ENCODE assay signal across 12 cellular contexts in genomic region chr4:67714248-67714583, GRCh38. TPM values are rescaled to one million over a fixed set of nuclear protein-coding genes. Genes with fewer than 3 reads are reported as not detected.
A peak's percentile ranks its signal among the peaks of the same experiment; 100 is the strongest.
DNase-seq lines count a peak whose midpoint lies in the region; ATAC-seq, FAIRE-seq and TF ChIP-seq lines count a peak whose summit lies in the region.
"Had no signal": no experiment of that assay in that cellular context is flagged by ENCODE, and none has a peak within 500 bp of the region (broad histone marks: within the 10 kb centered on the region; RNA-seq: fewer than 3 reads in every experiment).

No MANE protein-coding gene starts in this region.

- H3K18ac ChIP-seq in neuronal stem cell (ENCODE audit: low read length) = no peak overlapping the region

- H3K4me1 Mint-ChIP-seq in activated CD8-positive, alpha-beta memory T cell treated with anti-CD3 and anti-CD28 coated beads, Interleukin-2, amount 10 ng/mL, durations not matched to agents 7 days and 5 days = peaks cover 16% of the 10 kb centered on the region
- peaks cover 33% of the 10 kb centered on the region for H3K4me1 Mint-ChIP-seq in activated T-cell treated with anti-CD3 and anti-CD28 coated beads, Interleukin-2, amount 50 U/mL, for 72 hours (ENCODE audit: low read depth)
- H3K4me1 Mint-ChIP-seq in stimulated activated effector memory CD8-positive, alpha-beta T cell treated with anti-CD3 and anti-CD28 coated beads, Interleukin-12 subunit alpha, Interleukin-12 subunit beta, amount 100 ng/mL, for 72 hours = peaks cover 28% of the 10 kb centered on the region

- H3K4me3 ChIP-seq in neuronal stem cell (ENCODE audit: low read length in 2 of 2) = no peak overlapping the region
- H3K4me3 ChIP-seq: cardiac muscle cell had no signal

- no peak for DNase-seq in activated CD8-positive, alpha-beta memory T cell treated with anti-CD3 and anti-CD28 coated beads, Interleukin-2, amount 10 ng/mL, durations not matched to agents 7 days and 5 days
- DNase-seq in activated CD8-positive, alpha-beta memory T cell treated with anti-CD3 and anti-CD28 coated beads, Interleukin-2, amount 50 U/mL, for 48 hours = no peak
- peak; percentile 26 to 32 for DNase-seq in activated T-cell treated with anti-CD3 and anti-CD28 coated beads, Interleukin-2, amount 50 U/mL, for 72 hours
- DNase-seq in stimulated activated effector memory CD8-positive, alpha-beta T cell treated with anti-CD3 and anti-CD28 coated beads, Interleukin-12 subunit alpha, Interleukin-12 subunit beta, amount 100 ng/mL, for 72 hours (ENCODE audit: low spot score in 2 of 2) = no peak
- DNase-seq in neuronal stem cell (ENCODE audit: low spot score) = no peak
- no peak for DNase-seq in NCI-H128 (lab: John Stamatoyannopoulos, UW; ENCODE audit: unreplicated experiment)
- no peak for DNase-seq in H54 (ENCODE audit: insufficient read length, low spot score)
- DNase-seq: AML-193, MM.1S, retina had no signal

- H3K4me2 ChIP-seq in neuronal stem cell (ENCODE audit: insufficient read depth, low read length, poor library complexity, severe bottlenecking) = no peak overlapping the region

- H2BK15ac ChIP-seq in neuronal stem cell (ENCODE audit: low read length) = no peak overlapping the region

- peak overlapping the region; percentile 39 for H3K27ac Mint-ChIP-seq in activated CD8-positive, alpha-beta memory T cell treated with anti-CD3 and anti-CD28 coated beads, Interleukin-2, amount 10 ng/mL, durations not matched to agents 7 days and 5 days
- H3K27ac Mint-ChIP-seq in activated T-cell treated with anti-CD3 and anti-CD28 coated beads, Interleukin-2, amount 50 U/mL, for 72 hours = peak overlapping the region; percentile 51
- H3K27ac Mint-ChIP-seq in stimulated activated effector memory CD8-positive, alpha-beta T cell treated with anti-CD3 and anti-CD28 coated beads, Interleukin-12 subunit alpha, Interleukin-12 subunit beta, amount 100 ng/mL, for 72 hours = peak overlapping the region; percentile 37

- H3K27ac ChIP-seq in neuronal stem cell (replicated peaks; ENCODE audit: low read length) = no peak overlapping the region
- H3K27ac ChIP-seq: cardiac muscle cell had no signal

- no CpG with 5 or more reads among the region's 1 CpG for WGBS in neuronal stem cell (ENCODE audit: extremely low coverage in 2 of 2, insufficient read length in 2 of 2, insufficient replicate concordance in 1 of 2), 2 donors

- H4K91ac ChIP-seq in neuronal stem cell (ENCODE audit: low read depth, low read length, poor library complexity) = no peak overlapping the region

- H2AK5ac ChIP-seq in neuronal stem cell (ENCODE audit: low read depth, low read length) = no peak overlapping the region

- ATAC-seq in activated CD8-positive, alpha-beta memory T cell treated with anti-CD3 and anti-CD28 coated beads, Interleukin-2, amount 10 ng/mL, durations not matched to agents 7 days and 5 days = no peak
- ATAC-seq in HG02852 (IDR thresholded peaks at IDR 0.05; ENCODE audit: unreplicated experiment) = peak; percentile 74
- ATAC-seq in activated T-cell treated with anti-CD3 and anti-CD28 coated beads, Interleukin-2, amount 50 U/mL, for 72 hours (replicated peaks in 1 of 2) = peak; percentile 83 to 87
- peak; percentile 83 for ATAC-seq in stimulated activated effector memory CD8-positive, alpha-beta T cell treated with anti-CD3 and anti-CD28 coated beads, Interleukin-12 subunit alpha, Interleukin-12 subunit beta, amount 100 ng/mL, for 72 hours

- H3K9me3 ChIP-seq in neuronal stem cell (replicated peaks in 1 of 2; ENCODE audit: control insufficient read depth in 2 of 2, insufficient read depth in 1 of 2, low read depth in 1 of 2, low read length in 2 of 2) = no peaks in the 10 kb centered on the region

- no peak for TF ChIP-seq POLR2A in H54 (IDR thresholded peaks at IDR 0.05; ENCODE audit: low read depth, low read length)

- H2BK12ac ChIP-seq in neuronal stem cell (ENCODE audit: low read length) = no peak overlapping the region

- H3K23ac ChIP-seq in neuronal stem cell (ENCODE audit: low read depth, low read length, poor library complexity) = no peak overlapping the region

- H3K27me3 Mint-ChIP-seq in activated CD8-positive, alpha-beta memory T cell treated with anti-CD3 and anti-CD28 coated beads, Interleukin-2, amount 10 ng/mL, durations not matched to agents 7 days and 5 days = no peaks in the 10 kb centered on the region
- H3K27me3 Mint-ChIP-seq in activated T-cell treated with anti-CD3 and anti-CD28 coated beads, Interleukin-2, amount 50 U/mL, for 72 hours (ENCODE audit: low read depth) = no peaks in the 10 kb centered on the region

- H4K8ac ChIP-seq in neuronal stem cell (ENCODE audit: low read depth, low read length) = no peak overlapping the region

- H3K4me1 ChIP-seq in neuronal stem cell (ENCODE audit: control insufficient read depth in 2 of 2, insufficient read depth in 1 of 2, low read depth in 1 of 2, low read length in 2 of 2) = peaks cover 9 to 13% of the 10 kb centered on the region in 2 donors

- H3K36me3 ChIP-seq in neuronal stem cell (replicated peaks in 1 of 2; ENCODE audit: control insufficient read depth in 2 of 2, insufficient read depth in 2 of 2, low read length in 2 of 2) = no peaks in the 10 kb centered on the region
- H3K36me3 ChIP-seq: cardiac muscle cell had no signal

- H3K9ac ChIP-seq in neuronal stem cell (ENCODE audit: low read depth, low read length, poor library complexity) = no peak overlapping the region

- peaks cover 4% of the 10 kb centered on the region for H3K79me1 ChIP-seq in neuronal stem cell (ENCODE audit: low read depth, low read length)

- H2BK5ac ChIP-seq in neuronal stem cell (ENCODE audit: low read length) = no peak overlapping the region

- H3K4me3 Mint-ChIP-seq in activated CD8-positive, alpha-beta memory T cell treated with anti-CD3 and anti-CD28 coated beads, Interleukin-2, amount 10 ng/mL, durations not matched to agents 7 days and 5 days = no peak overlapping the region
- peak overlapping the region; percentile 1 to 7 for H3K4me3 Mint-ChIP-seq in activated T-cell treated with anti-CD3 and anti-CD28 coated beads, Interleukin-2, amount 50 U/mL, for 72 hours
- no peak overlapping the region for H3K4me3 Mint-ChIP-seq in stimulated activated effector memory CD8-positive, alpha-beta T cell treated with anti-CD3 and anti-CD28 coated beads, Interleukin-12 subunit alpha, Interleukin-12 subunit beta, amount 100 ng/mL, for 72 hours

- no peak overlapping the region for H2BK120ac ChIP-seq in neuronal stem cell (ENCODE audit: low read depth, low read length)

- no peak overlapping the region for H2AFZ ChIP-seq in neuronal stem cell (ENCODE audit: low read length)

- H3K9me3 Mint-ChIP-seq in activated CD8-positive, alpha-beta memory T cell treated with anti-CD3 and anti-CD28 coated beads, Interleukin-2, amount 10 ng/mL, durations not matched to agents 7 days and 5 days (ENCODE audit: low read depth) = no peaks in the 10 kb centered on the region
- no peaks in the 10 kb centered on the region for H3K9me3 Mint-ChIP-seq in activated T-cell treated with anti-CD3 and anti-CD28 coated beads, Interleukin-2, amount 50 U/mL, for 72 hours
- H3K9me3 Mint-ChIP-seq in stimulated activated effector memory CD8-positive, alpha-beta T cell treated with anti-CD3 and anti-CD28 coated beads, Interleukin-12 subunit alpha, Interleukin-12 subunit beta, amount 100 ng/mL, for 72 hours = no peaks in the 10 kb centered on the region

- no peak for FAIRE-seq in H54 (lab: Jason Lieb, UNC)

- H3K27me3 ChIP-seq in neuronal stem cell (ENCODE audit: control insufficient read depth in 3 of 3, insufficient read depth in 3 of 3, low read depth in 1 of 3, low read length in 3 of 3) = no peaks in the 10 kb centered on the region
- H3K27me3 ChIP-seq: cardiac muscle cell had no signal

- H3K14ac ChIP-seq in neuronal stem cell (ENCODE audit: low read length) = no peak overlapping the region

- peaks cover 27% of the 10 kb centered on the region for H3K36me3 Mint-ChIP-seq in activated CD8-positive, alpha-beta memory T cell treated with anti-CD3 and anti-CD28 coated beads, Interleukin-2, amount 10 ng/mL, durations not matched to agents 7 days and 5 days
- H3K36me3 Mint-ChIP-seq in activated T-cell treated with anti-CD3 and anti-CD28 coated beads, Interleukin-2, amount 50 U/mL, for 72 hours (ENCODE audit: insufficient read depth in 2 of 2) = peaks cover 1 to 3% of the 10 kb centered on the region in 2 donors
- H3K36me3 Mint-ChIP-seq in stimulated activated effector memory CD8-positive, alpha-beta T cell treated with anti-CD3 and anti-CD28 coated beads, Interleukin-12 subunit alpha, Interleukin-12 subunit beta, amount 100 ng/mL, for 72 hours = peaks cover 6% of the 10 kb centered on the region

- H3K4ac ChIP-seq in neuronal stem cell (ENCODE audit: low read length) = no peak overlapping the region

- CTCF ChIA-PET in activated CD8-positive, alpha-beta memory T cell treated with anti-CD3 and anti-CD28 coated beads, Interleukin-2, amount 10 ng/mL, durations not matched to agents 7 days and 5 days (lab: Charles Lee) = interaction anchor here (1.3 kb wide), 1 partner anchor 32 kb away, joined by 5 read pairs; no protein-coding TSS in a partner anchor

RNA-seq across cellular contexts. Expression of gene UBA6, which starts 13.3 kb away (rescaled TPM):
- 10 to 100 TPM; 88.2 to 91.2 TPM for total RNA-seq in activated CD8-positive, alpha-beta memory T cell treated with anti-CD3 and anti-CD28 coated beads, Interleukin-2, amount 10 ng/mL, durations not matched to agents 7 days and 5 days
- 10 to 100 TPM; 88.4 to 98.6 TPM for total RNA-seq in activated T-cell treated with anti-CD3 and anti-CD28 coated beads, Interleukin-2, amount 50 U/mL, for 72 hours
- polyA plus RNA-seq in neuronal stem cell (2013, experiment 1 of 2) = 31.1 TPM
- 29.9 TPM for polyA plus RNA-seq in neuronal stem cell (2013, experiment 2 of 2)

RNA-seq across cellular contexts. Expression of gene GNRHR, which starts 40.0 kb away (rescaled TPM):
- not detected for total RNA-seq in activated CD8-positive, alpha-beta memory T cell treated with anti-CD3 and anti-CD28 coated beads, Interleukin-2, amount 10 ng/mL, durations not matched to agents 7 days and 5 days
- not detected for total RNA-seq in activated T-cell treated with anti-CD3 and anti-CD28 coated beads, Interleukin-2, amount 50 U/mL, for 72 hours
- not detected for polyA plus RNA-seq in neuronal stem cell (2013, experiment 1 of 2)
- not detected for polyA plus RNA-seq in neuronal stem cell (2013, experiment 2 of 2)
- total RNA-seq: cardiac muscle cell had no signal

Comparison
In these comparisons a context has a peak if more than half of its experiments do, and no peak if none do; other contexts are left out.
1. DNase-seq: peak in activated T-cell treated with anti-CD3 and anti-CD28 coated beads, Interleukin-2, amount 50 U/mL, for 72 hours (2 of 2); none in activated CD8-positive, alpha-beta memory T cell treated with anti-CD3 and anti-CD28 coated beads, Interleukin-2, amount 10 ng/mL, durations not matched to agents 7 days and 5 days (single experiment), activated CD8-positive, alpha-beta memory T cell treated with anti-CD3 and anti-CD28 coated beads, Interleukin-2, amount 50 U/mL, for 48 hours (single experiment), stimulated activated effector memory CD8-positive, alpha-beta T cell treated with anti-CD3 and anti-CD28 coated beads, Interleukin-12 subunit alpha, Interleukin-12 subunit beta, amount 100 ng/mL, for 72 hours (0 of 2), neuronal stem cell (single experiment), NCI-H128 (single experiment) and H54 (single experiment).
2. H3K4me3 Mint-ChIP-seq: peak in activated T-cell treated with anti-CD3 and anti-CD28 coated beads, Interleukin-2, amount 50 U/mL, for 72 hours (2 of 2); none in activated CD8-positive, alpha-beta memory T cell treated with anti-CD3 and anti-CD28 coated beads, Interleukin-2, amount 10 ng/mL, durations not matched to agents 7 days and 5 days (single experiment) and stimulated activated effector memory CD8-positive, alpha-beta T cell treated with anti-CD3 and anti-CD28 coated beads, Interleukin-12 subunit alpha, Interleukin-12 subunit beta, amount 100 ng/mL, for 72 hours (single experiment).
3. Peak in every context shown above with its lines, with median percentiles within 50 percentile points of each other: H3K27ac Mint-ChIP-seq.